In genomic region chr17:19369846-19370492, GRCh38 we compare ENCODE assay signal across 9 cellular contexts. TPM values are rescaled to one million over a fixed set of nuclear protein-coding genes. Genes with fewer than 3 reads are reported as not detected.
DNase-seq lines count a peak whose midpoint lies in the region; ATAC-seq and TF ChIP-seq lines count a peak whose summit lies in the region.
"Had no signal": no experiment of that assay in that cellular context is flagged by ENCODE, and none has a peak within 500 bp of the region (broad histone marks: within the 10 kb centered on the region; RNA-seq: fewer than 3 reads in every experiment).

No MANE protein-coding gene starts in this region.

- peak; percentile 79 for ATAC-seq in activated CD8-positive, alpha-beta T cell treated with anti-CD3 and anti-CD28 coated beads for 36 hours
- peak; percentile 70 for ATAC-seq in memory B cell (ENCODE audit: low read depth)

- POLR2A ChIA-PET in HEK293 (lab: Yijun Ruan, JAX), result interaction anchor here (2.4 kb wide), 1 partner anchor 8 kb away, joined by 10 read pairs; the partner anchor contains the start of gene MAPK7
- POLR2A ChIA-PET in activated CD8-positive, alpha-beta T cell treated with anti-CD3 and anti-CD28 coated beads for 36 hours (lab: Charles Lee), result interaction anchor here (1.5 kb wide), 1 partner anchor 76 kb away, joined by 4 read pairs; no protein-coding TSS in a partner anchor

- no peaks in the 10 kb centered on the region; a peak in 1 of 3 replicates for H3K36me3 ChIP-seq in HEK293 (ENCODE audit: control insufficient read depth in 2 of 2, insufficient read depth in 1 of 2, low read length in 2 of 2)
- H3K36me3 ChIP-seq: tibial artery had no signal

- no peaks in the 10 kb centered on the region; the same call in 1 of the 2 replicates for H3K4me1 ChIP-seq in HEK293 (ENCODE audit: control insufficient read depth, insufficient read depth, low read length)

- TF ChIP-seq CTCF in HEK293 (tag by site-specific recombination; IDR thresholded peaks at IDR 0.05), result no peak
- TF ChIP-seq CTCF in activated CD8-positive, alpha-beta T cell treated with anti-CD3 and anti-CD28 coated beads for 36 hours (IDR thresholded peaks at IDR 0.05), result no peak

- no peaks in the 10 kb centered on the region for H3K27me3 Mint-ChIP-seq in activated CD8-positive, alpha-beta T cell treated with anti-CD3 and anti-CD28 coated beads for 36 hours
- H3K27me3 Mint-ChIP-seq in memory B cell, result no peaks in the 10 kb centered on the region

- intact Hi-C loops in activated CD8-positive, alpha-beta T cell treated with anti-CD3 and anti-CD28 coated beads for 36 hours (cut with micrococcal nuclease), result no loop called here

- H3K27ac ChIP-seq in HEK293 (ENCODE audit: extremely low read depth, low read depth, low read length), result no peak overlapping the region

- no peak overlapping the region for H3K4me3 ChIP-seq in HEK293 (ENCODE audit: low read depth, low read length)
- H3K4me3 ChIP-seq: tibial artery had no signal

- peaks cover 30% of the 10 kb centered on the region for H3K4me1 Mint-ChIP-seq in activated CD8-positive, alpha-beta T cell treated with anti-CD3 and anti-CD28 coated beads for 36 hours (ENCODE audit: low read depth)
- H3K4me1 Mint-ChIP-seq in memory B cell, result peaks cover 38% of the 10 kb centered on the region

- no peak overlapping the region for H3K4me3 Mint-ChIP-seq in activated CD8-positive, alpha-beta T cell treated with anti-CD3 and anti-CD28 coated beads for 36 hours
- H3K4me3 Mint-ChIP-seq in memory B cell, result peak overlapping the region; percentile 77

- peak; percentile 41 for DNase-seq in activated CD8-positive, alpha-beta T cell treated with anti-CD3 and anti-CD28 coated beads for 36 hours
- DNase-seq in memory B cell (ENCODE audit: low spot score in 2 of 2) (no peak), COLO668 (lab: John Stamatoyannopoulos, UW; ENCODE audit: unreplicated experiment) (no peak), GM03348 (ENCODE audit: low spot score) (no peak), kidney glomerular epithelial cell (lab: John Stamatoyannopoulos, UW) (no peak)
- DNase-seq: DMS79, small intestine had no signal

- CTCF ChIA-PET in HEK293 (lab: Yijun Ruan, JAX), result interaction anchor here (0.6 to 1.2 kb wide), 4 partner anchors 77 to 404 kb away, joined by 3 to 4 read pairs (median 4); no protein-coding TSS in a partner anchor
- CTCF ChIA-PET in activated CD8-positive, alpha-beta T cell treated with anti-CD3 and anti-CD28 coated beads for 36 hours (lab: Charles Lee), result interaction anchor here (1.8 kb wide), 1 partner anchor 77 kb away, joined by 4 read pairs; no protein-coding TSS in a partner anchor

- no peaks in the 10 kb centered on the region for H3K9me3 ChIP-seq in HEK293 (ENCODE audit: control insufficient read depth, insufficient read depth, low read depth, low read length)
- H3K9me3 ChIP-seq: tibial artery had no signal

- no peaks in the 10 kb centered on the region for H3K36me3 Mint-ChIP-seq in activated CD8-positive, alpha-beta T cell treated with anti-CD3 and anti-CD28 coated beads for 36 hours (ENCODE audit: low read depth)
- H3K36me3 Mint-ChIP-seq in memory B cell, result peaks cover 2% of the 10 kb centered on the region

- H3K9me3 Mint-ChIP-seq in activated CD8-positive, alpha-beta T cell treated with anti-CD3 and anti-CD28 coated beads for 36 hours, result no peaks in the 10 kb centered on the region
- H3K9me3 Mint-ChIP-seq in memory B cell, result no peaks in the 10 kb centered on the region

- H3K27ac Mint-ChIP-seq in activated CD8-positive, alpha-beta T cell treated with anti-CD3 and anti-CD28 coated beads for 36 hours, result peak overlapping the region; percentile 57
- peak overlapping the region; percentile 88 for H3K27ac Mint-ChIP-seq in memory B cell

TF ChIP-seq in HEK293, 187 proteins besides CTCF, POLR2A, EP300 and RAD21:
- TF ChIP-seq KLF1 (tag by site-specific recombination; IDR thresholded peaks at IDR 0.05), result peak; percentile 97
- no peak for TF ChIP-seq ZFP37 (tag by site-specific recombination; IDR thresholded peaks at IDR 0.05)

RNA-seq across cellular contexts. Expression of gene B9D1, which starts 7.4 kb away (rescaled TPM):
- 1 to 10 TPM; 7.2 to 9.4 TPM for total RNA-seq in activated CD8-positive, alpha-beta T cell treated with anti-CD3 and anti-CD28 coated beads for 36 hours

RNA-seq across cellular contexts. Expression of gene MAPK7, which starts 8.3 kb away (rescaled TPM):
- 10 to 100 TPM; 25.1 to 27.1 TPM for total RNA-seq in activated CD8-positive, alpha-beta T cell treated with anti-CD3 and anti-CD28 coated beads for 36 hours

RNA-seq across cellular contexts. Expression of gene MFAP4, which starts 17.0 kb away (rescaled TPM):
- total RNA-seq in activated CD8-positive, alpha-beta T cell treated with anti-CD3 and anti-CD28 coated beads for 36 hours, result under 1 TPM; 0.47 to 0.70 TPM

RNA-seq across cellular contexts. Expression of gene RNF112, which starts 41.1 kb away (rescaled TPM):
- total RNA-seq in activated CD8-positive, alpha-beta T cell treated with anti-CD3 and anti-CD28 coated beads for 36 hours, result under 1 TPM; 0.34 to 0.63 TPM
